Comparison of ENCODE assay signal across 25 cellular contexts in the genomic region with DNA sequence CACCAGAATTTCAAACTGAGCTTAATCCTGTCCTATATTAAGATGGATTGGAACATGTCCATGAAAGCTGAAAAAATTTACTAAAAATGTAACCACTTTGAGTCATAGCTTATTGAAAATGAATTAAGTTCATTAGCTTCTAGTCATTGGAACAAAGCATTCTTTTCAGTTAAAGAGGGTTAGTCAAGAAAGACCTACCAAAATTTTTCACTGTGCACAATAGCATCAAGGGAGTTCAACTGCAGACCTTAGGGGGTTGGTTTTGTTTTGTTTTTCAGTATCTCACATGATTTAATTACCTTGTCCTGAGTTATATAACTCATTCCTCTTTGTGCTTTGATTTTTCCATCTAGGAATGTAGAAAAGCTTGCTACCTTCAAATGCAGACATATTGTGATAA. TPM values are rescaled to one million over a fixed set of nuclear protein-coding genes. Genes with fewer than 3 reads are reported as not detected.
"Had no signal": no experiment of that assay in that cellular context is flagged by ENCODE, and none has a peak within 500 bp of the region (broad histone marks: within the 10 kb centered on the region; RNA-seq: fewer than 3 reads in every experiment).

No MANE protein-coding gene starts in this region.

- ATAC-seq: activated CD4-positive, alpha-beta T cell treated with anti-CD3 and anti-CD28 coated beads for 36 hours; body of pancreas; heart right ventricle; lower lobe of right lung; natural killer cell; stimulated activated naive B cell treated with anti-CD40 and anti-IgM and Interleukin-4, amounts not matched to agents 10 μg/mL and 1 μg/mL and 100 μg/mL, for 72 hours; T-cell had no signal

- H3K27me3 ChIP-seq: adrenal gland, body of pancreas, heart right ventricle, suprapubic skin, tibial artery had no signal

- H3K27ac ChIP-seq: adrenal gland, body of pancreas, lower lobe of right lung, neutrophil, suprapubic skin had no signal

- H3K9me3 ChIP-seq: adrenal gland, body of pancreas, heart right ventricle, lower lobe of right lung, neutrophil, suprapubic skin, tibial artery had no signal

- H3K4me3 ChIP-seq: adrenal gland, body of pancreas, lower lobe of right lung, suprapubic skin, tibial artery had no signal

- DNase-seq: activated CD4-positive, alpha-beta T cell treated with anti-CD3 and anti-CD28 coated beads for 36 hours; activated CD4-positive, CD25-positive, alpha-beta regulatory T cell; activated effector memory CD4-positive, alpha-beta T cell treated with anti-CD3 and anti-CD28 coated beads, Interleukin-2, amount 50 U/mL, for 16 hours; activated naive CD4-positive, alpha-beta T cell treated with anti-CD3 and anti-CD28 coated beads for 36 hours; activated naive CD8-positive, alpha-beta T cell treated with anti-CD3 and anti-CD28 coated beads for 36 hours; activated T-cell treated with anti-CD3 and anti-CD28 coated beads for 4 hours; adrenal gland; aorta; body of pancreas; cortex of kidney; foreskin fibroblast; heart right ventricle; kidney glomerular epithelial cell; lower lobe of right lung; mesenchymal stem cell; natural killer cell; retina; stimulated activated CD4-positive, alpha-beta T cell treated with anti-CD3 and anti-CD28 coated beads, Interleukin-15, amount 100 ng/mL, for 24 hours; stimulated activated CD4-positive, alpha-beta T cell treated with anti-CD3 and anti-CD28 coated beads, Interleukin-2, amount 100 ng/mL, for 24 hours; stimulated activated naive B cell treated with anti-CD40 and anti-IgM and Interleukin-4, amounts not matched to agents 10 μg/mL and 1 μg/mL and 100 μg/mL, for 72 hours; T-cell; tibial artery had no signal

- H3K4me1 ChIP-seq: body of pancreas had no signal

- H3K36me3 ChIP-seq: adrenal gland, heart right ventricle, lower lobe of right lung, neutrophil, suprapubic skin, tibial artery had no signal

RNA-seq across cellular contexts. Expression of a gene that starts 2.8 kb away (rescaled TPM):
- total RNA-seq: activated T-helper 1 cell treated with anti-CD3 and anti-CD28 coated beads, Interleukin-12 subunit alpha, Interleukin-12 subunit beta, Interleukin-2, Interleukin-4 antibody, amounts not matched to agents 30 ng/mL and 10 ng/mL and 1 ng/mL, durations not matched to agents 14 hours and 24 hours and 36 hours had no signal
